In the genomic region with DNA sequence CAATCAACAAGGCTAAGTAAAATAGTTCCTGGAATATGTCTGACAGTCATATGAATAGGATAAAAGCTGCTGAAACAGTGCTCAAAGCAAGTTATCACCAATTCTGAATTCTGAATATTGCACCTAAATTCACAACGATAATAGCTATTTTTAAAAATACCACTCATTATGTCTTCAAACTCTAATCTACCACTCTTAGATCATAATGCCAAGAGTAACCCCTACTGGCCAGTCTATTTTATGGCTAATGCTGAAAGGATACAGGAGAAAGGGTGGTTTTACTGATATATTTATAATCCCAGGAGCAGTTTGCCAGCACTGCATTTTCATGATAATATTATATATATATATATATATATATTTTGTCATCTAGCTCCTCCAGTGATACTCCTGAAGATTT, we compare ENCODE assay signal across 8 cellular contexts.
A peak's percentile ranks its signal among the peaks of the same experiment; 100 is the strongest.
DNase-seq lines count a peak whose midpoint lies in the region; FAIRE-seq and TF ChIP-seq lines count a peak whose summit lies in the region.

No MANE protein-coding gene starts in this region.

- H3K4me1 ChIP-seq in GM23248 (ENCODE audit: insufficient read depth) (no peaks in the 10 kb centered on the region; the same call in 1 of the 2 replicates), PC-9 (replicated peaks; ENCODE audit: insufficient read depth) (peaks cover 8% of the 10 kb centered on the region)

- H3K4me3 ChIP-seq in GM23248 (no peak overlapping the region), PC-9 (no peak overlapping the region), kidney epithelial cell (ENCODE audit: low read depth, low read length) (no peak overlapping the region)

- intact Hi-C loops in PC-9 (cut with micrococcal nuclease; ENCODE audit: unreplicated experiment) = loop anchor here (1.0 kb wide), 1 partner anchor 154 kb away; no protein-coding TSS in a partner anchor

- FAIRE-seq in GM12892 (lab: Jason Lieb, UNC) = no peak

- no peaks in the 10 kb centered on the region for H3K79me2 ChIP-seq in GM23248 (ENCODE audit: insufficient read depth)
- H3K79me2 ChIP-seq in PC-9 (ENCODE audit: low read depth) = no peaks in the 10 kb centered on the region

- H3K9ac ChIP-seq in GM23248 = no peak overlapping the region

- H3K9me3 ChIP-seq in GM23248 (ENCODE audit: low read depth) = no peaks in the 10 kb centered on the region
- H3K9me3 ChIP-seq in PC-9 (ENCODE audit: insufficient read depth, low read depth) = no peaks in the 10 kb centered on the region

- CTCF ChIA-PET in PC-9 (lab: Charles Lee) = interaction anchor here (0.6 to 1.0 kb wide), 5 partner anchors 15 to 365 kb away, joined by 3 to 6 read pairs (median 3); no protein-coding TSS in a partner anchor

- TF ChIP-seq POLR2A in GM12892 (IDR thresholded peaks at IDR 0.05; ENCODE audit: low read depth, low read length) = no peak

- no peak overlapping the region for H3K4me2 ChIP-seq in GM23248 (ENCODE audit: unreplicated experiment)
- no peak overlapping the region for H3K4me2 ChIP-seq in PC-9

- TF ChIP-seq CTCF in PC-9 (conservative IDR thresholded peaks at IDR 0.05) (peak; percentile 52), kidney epithelial cell (IDR thresholded peaks at IDR 0.05; ENCODE audit: insufficient read depth, low read length, poor library complexity, severe bottlenecking) (peak; percentile 31)

- DNase-seq in Caki2 (ENCODE audit: low read depth) (peak; percentile 33), GM23248 (peak; percentile 57), PC-9 (no peak), kidney epithelial cell (ENCODE audit: low read depth) (no peak), NCI-H128 (lab: John Stamatoyannopoulos, UW; ENCODE audit: unreplicated experiment) (no peak), mesenteric fat pad (ENCODE audit: low spot score) (no peak), GM12892 (ENCODE audit: insufficient read length) (no peak), HuH-7.5 (ENCODE audit: low spot score) (no peak)

- H2AFZ ChIP-seq in GM23248 (no peak overlapping the region), PC-9 (peak overlapping the region; percentile 17; the same call in 1 of the 2 replicates)

- no peaks in the 10 kb centered on the region for H3K27me3 ChIP-seq in GM23248 (replicated peaks; ENCODE audit: insufficient read depth)
- no peaks in the 10 kb centered on the region for H3K27me3 ChIP-seq in PC-9 (ENCODE audit: insufficient read depth, low read depth)
- H3K27me3 ChIP-seq in kidney epithelial cell (ENCODE audit: control insufficient read depth, insufficient read depth, low read length) = no peaks in the 10 kb centered on the region

- H3K27ac ChIP-seq in GM23248 (no peak overlapping the region), PC-9 (no peak overlapping the region)

- no TSS peak for BruUV-seq in PC-9 (replicated peaks; lab: Mats Ljungman, UMichigan)

- no peaks in the 10 kb centered on the region for H3K9me2 ChIP-seq in GM23248 (ENCODE audit: insufficient read depth)
- 0 out of 2 replicates have a peak, but pooled peaks cover 3% of the 10 kb centered on the region for H3K9me2 ChIP-seq in PC-9 (ENCODE audit: insufficient read depth)

- no peaks in the 10 kb centered on the region for H4K20me1 ChIP-seq in GM23248 (ENCODE audit: insufficient read depth)
- no peaks in the 10 kb centered on the region for H4K20me1 ChIP-seq in PC-9 (ENCODE audit: insufficient read depth)

- 4 to 8% methylated on average over 1 of the region's 1 CpG for WGBS in GM23248 (ENCODE audit: low coverage in 1 of 2, low lambda C conversion rate in 2 of 2, missing lambda C conversion rate in 2 of 2), 2 experiments

- H3K36me3 ChIP-seq in GM23248 (ENCODE audit: low read depth) (no peaks in the 10 kb centered on the region), PC-9 (ENCODE audit: low read depth) (no peaks in the 10 kb centered on the region), kidney epithelial cell (ENCODE audit: control insufficient read depth, insufficient read depth, low read length) (no peaks in the 10 kb centered on the region)

- POLR2A ChIA-PET in PC-9 (lab: Charles Lee; ENCODE audit: unreplicated experiment) = no interaction called here

- no peaks in the 10 kb centered on the region for H3F3A ChIP-seq in GM23248 (ENCODE audit: insufficient read depth)
- no peaks in the 10 kb centered on the region for H3F3A ChIP-seq in PC-9 (ENCODE audit: insufficient read depth, low read depth)

- in situ Hi-C loops in Caki2 (cut with HindIII; ENCODE audit: low pct_unique_long_range_greater_than_20kb, low sequenced_read_pairs) = no loop called here
- in situ Hi-C loops in GM23248 (cut with MboI) = loop anchor here (10.0 kb wide), 1 partner anchor 166 kb away; no protein-coding TSS in a partner anchor

Comparison
In these comparisons a context has a peak if more than half of its experiments do, and no peak if none do; other contexts are left out.
1. DNase-seq: peak in Caki2 (single experiment) and GM23248 (single experiment); none in PC-9 (0 of 2), kidney epithelial cell (single experiment), NCI-H128 (single experiment), mesenteric fat pad (single experiment), GM12892 (single experiment) and HuH-7.5 (single experiment).